Comparison of ENCODE assay signal across 14 cellular contexts in genomic region chr6:105458061-105458460, GRCh38.
"Had no signal": no experiment of that assay in that cellular context is flagged by ENCODE, and none has a peak within 500 bp of the region (broad histone marks: within the 10 kb centered on the region; RNA-seq: fewer than 3 reads in every experiment).

No MANE protein-coding gene starts in this region.

- H3K27ac Mint-ChIP-seq: activated naive CD4-positive, alpha-beta T cell treated with anti-CD3 and anti-CD28 coated beads for 36 hours had no signal

- H3K27ac ChIP-seq: dorsolateral prefrontal cortex, neutrophil, parathyroid adenoma, suprapubic skin had no signal

- H3K4me1 ChIP-seq: parathyroid adenoma had no signal

- ATAC-seq: esophagus mucosa had no signal

- H3K9me3 ChIP-seq: neutrophil, suprapubic skin had no signal

- H3K4me3 Mint-ChIP-seq: activated naive CD4-positive, alpha-beta T cell treated with anti-CD3 and anti-CD28 coated beads for 36 hours had no signal

- DNase-seq: activated CD8-positive, alpha-beta memory T cell treated with anti-CD3 and anti-CD28 coated beads, Interleukin-2, amount 50 U/mL, for 4 hours; activated naive CD4-positive, alpha-beta T cell treated with anti-CD3 and anti-CD28 coated beads for 36 hours; dorsolateral prefrontal cortex; midbrain; stimulated activated CD4-positive, alpha-beta T cell treated with anti-CD3 and anti-CD28 coated beads, Interleukin-4, amount 100 ng/mL, for 1 hour; stimulated activated naive CD4-positive, alpha-beta T cell treated with Interleukin-2 at 50 U/mL for 16 hours; SW 1271; T-helper 9 cell; trophoblast cell had no signal

- H3K4me3 ChIP-seq: dorsolateral prefrontal cortex, lung, suprapubic skin had no signal

- H3K27me3 ChIP-seq: neutrophil, suprapubic skin had no signal

- H3K9me3 Mint-ChIP-seq: activated naive CD4-positive, alpha-beta T cell treated with anti-CD3 and anti-CD28 coated beads for 36 hours had no signal

- H3K36me3 ChIP-seq: neutrophil, suprapubic skin had no signal
